In genomic region chr15:69153067-69153466, GRCh38 we compare ENCODE assay signal across 31 cellular contexts. TPM values are rescaled to one million over a fixed set of nuclear protein-coding genes. Genes with fewer than 3 reads are reported as not detected.
DNase-seq lines count a peak whose midpoint lies in the region; ATAC-seq, FAIRE-seq and TF ChIP-seq lines count a peak whose summit lies in the region.
"Had no signal": no experiment of that assay in that cellular context is flagged by ENCODE, and none has a peak within 500 bp of the region (broad histone marks: within the 10 kb centered on the region; RNA-seq: fewer than 3 reads in every experiment).

No MANE protein-coding gene starts in this region.

- in situ Hi-C loops in IMR-90 (cut with MboI; ENCODE audit: low sequenced_read_pairs), result no loop called here

- H3K27me3 ChIP-seq in IMR-90 (ENCODE audit: control insufficient read depth, insufficient read depth, low read length), result peaks cover 19% of the 10 kb centered on the region
- H3K27me3 ChIP-seq: BE2C; BLaER1; BLaER1 treated with 17β-estradiol and CSF1 and Interleukin-3, amounts not matched to agents 10 nM and 100 nM had no signal

- TF ChIP-seq POLR2A in IMR-90 (IDR thresholded peaks at IDR 0.05; ENCODE audit: low read depth, low read length) (no peak), H54 (IDR thresholded peaks at IDR 0.05; ENCODE audit: low read depth, low read length) (no peak)

- H3K18ac ChIP-seq in IMR-90 (ENCODE audit: low read depth, low read length), result no peak overlapping the region

- no peak for TF ChIP-seq CTCF in IMR-90 (conservative IDR thresholded peaks at IDR 0.05; ENCODE audit: low read depth, low read length)

- peaks cover 4% of the 10 kb centered on the region for H3K4me1 ChIP-seq in IMR-90 (ENCODE audit: control insufficient read depth, insufficient read depth, low read length)
- H3K4me1 ChIP-seq: BE2C, BLaER1, Caco-2 had no signal

- BruUV-seq in IMR-90 (replicated peaks; lab: Mats Ljungman, UMichigan), result no TSS peak

- TF ChIP-seq RAD21 in IMR-90 (IDR thresholded peaks at IDR 0.05; ENCODE audit: low read length), result no peak

- H4K91ac ChIP-seq in IMR-90 (ENCODE audit: insufficient read depth, low read depth, low read length), result no peak overlapping the region

- H3K4ac ChIP-seq in IMR-90 (ENCODE audit: low read depth, low read length), result no peak overlapping the region

- H2AFZ ChIP-seq in IMR-90 (replicated peaks; ENCODE audit: low read length, poor library complexity), result no peak overlapping the region

- no peak for DNase-seq in IMR-90
- DNase-seq in putamen (ENCODE audit: low spot score), result peak; percentile 64
- no peak for DNase-seq in H54 (ENCODE audit: insufficient read length, low spot score)
- no peak for DNase-seq in HuH-7.5 (ENCODE audit: low spot score)
- DNase-seq: 8988T; ACHN; AML-193; BE2C; C1 segment of cervical spinal cord; Caco-2; Calu3; CD4-positive, alpha-beta memory T cell; CD4-positive, alpha-beta T cell; CD4-positive, CD25-positive, alpha-beta regulatory T cell; CD8-positive, alpha-beta memory T cell; CD8-positive, alpha-beta T cell; COR-L47; DMS 273 treated with DMSO at 0.1 percent for 48 hours; DMS153; DMS53; DMS79; DMS79 treated with DMSO at 0.1 percent for 48 hours; DND-41; EL had no signal

- H2AK5ac ChIP-seq in IMR-90 (ENCODE audit: low read depth, low read length), result no peak overlapping the region

- peaks cover 2% of the 10 kb centered on the region; the same call in 1 of the 2 replicates for H3K9me1 ChIP-seq in IMR-90 (ENCODE audit: insufficient read depth, low read length)

- H3K4me2 ChIP-seq in IMR-90 (ENCODE audit: low read depth, low read length), result no peak overlapping the region
- H3K4me2 ChIP-seq: A549; BLaER1; BLaER1 treated with 17β-estradiol and CSF1 and Interleukin-3, amounts not matched to agents 10 nM and 100 nM had no signal

- CTCF ChIA-PET in IMR-90 (lab: Yijun Ruan, JAX), result no interaction called here

- H2BK120ac ChIP-seq in IMR-90 (ENCODE audit: low read depth, low read length), result no peak overlapping the region

- H2BK15ac ChIP-seq in IMR-90 (ENCODE audit: low read depth, low read length), result no peak overlapping the region

- H2BK20ac ChIP-seq in IMR-90 (ENCODE audit: low read depth, low read length), result 0 out of 2 replicates have a peak overlapping the region, but pooled peaks have one; percentile 66

- intact Hi-C loops in IMR-90 (cut with micrococcal nuclease), result no loop called here

- no peak overlapping the region for H3K23ac ChIP-seq in IMR-90 (ENCODE audit: low read depth, low read length)

- no peak overlapping the region for H2BK5ac ChIP-seq in IMR-90 (ENCODE audit: low read depth, low read length, poor library complexity, severe bottlenecking)

- no peaks in the 10 kb centered on the region for H3K79me1 ChIP-seq in IMR-90 (ENCODE audit: low read depth in 1 of 2, low read length in 2 of 2)

- no peak overlapping the region for H3K4me3 ChIP-seq in IMR-90 (ENCODE audit: insufficient read depth, low read depth, low read length)
- H3K4me3 ChIP-seq: A549; BLaER1; BLaER1 treated with 17β-estradiol and CSF1 and Interleukin-3, amounts not matched to agents 10 nM and 100 nM had no signal

- dilution Hi-C loops in IMR-90 (cut with HindIII; ENCODE audit: low sequenced_read_pairs, unreplicated experiment), result no loop called here

- ATAC-seq in IMR-90 (ENCODE audit: low read depth), result no peak
- ATAC-seq: A549; CD8-positive, alpha-beta T cell had no signal

- H3K36me3 ChIP-seq in IMR-90 (ENCODE audit: control insufficient read depth, insufficient read depth, low read length), result no peaks in the 10 kb centered on the region
- H3K36me3 ChIP-seq: BE2C; BLaER1; BLaER1 treated with 17β-estradiol and CSF1 and Interleukin-3, amounts not matched to agents 10 nM and 100 nM had no signal

- POLR2A ChIA-PET in IMR-90 (lab: Charles Lee; ENCODE audit: unreplicated experiment), result interaction anchor here (0.5 kb wide), 1 partner anchor 173 kb away, joined by 7 read pairs; no protein-coding TSS in a partner anchor

- no peak overlapping the region for H3K9ac ChIP-seq in IMR-90 (ENCODE audit: low read depth, low read length)
- H3K9ac ChIP-seq: BLaER1; BLaER1 treated with 17β-estradiol and CSF1 and Interleukin-3, amounts not matched to agents 10 nM and 100 nM had no signal

- no peak overlapping the region for H3K27ac ChIP-seq in IMR-90 (ENCODE audit: insufficient read depth, low read length)
- H3K27ac ChIP-seq: 22Rv1; A549; BLaER1; BLaER1 treated with 17β-estradiol and CSF1 and Interleukin-3, amounts not matched to agents 10 nM and 100 nM; C4-2B had no signal

- no peaks in the 10 kb centered on the region for H3K9me3 ChIP-seq in IMR-90 (ENCODE audit: control insufficient read depth, insufficient read depth, low read length)
- H3K9me3 ChIP-seq: A549; BE2C; BLaER1; BLaER1 treated with 17β-estradiol and CSF1 and Interleukin-3, amounts not matched to agents 10 nM and 100 nM; Caco-2 had no signal

- no peak overlapping the region for H4K5ac ChIP-seq in IMR-90 (ENCODE audit: low read depth, low read length)

- H3K56ac ChIP-seq in IMR-90 (ENCODE audit: extremely low read depth, insufficient read depth, low read length), result no peak overlapping the region

- no peak for FAIRE-seq in H54 (lab: Jason Lieb, UNC)
- FAIRE-seq: A204.1, A549, D721Med had no signal

- no peak overlapping the region for H2AK9ac ChIP-seq in IMR-90 (replicated peaks; ENCODE audit: low read depth, low read length, poor library complexity)

- no peak overlapping the region for H3K14ac ChIP-seq in IMR-90 (replicated peaks; ENCODE audit: low read depth, low read length)

- no peak overlapping the region for H4K8ac ChIP-seq in IMR-90 (ENCODE audit: low read depth in 2 of 2, low read length in 2 of 2)

- WGBS in IMR-90 (ENCODE audit: extremely low coverage in 2 of 2, insufficient read length in 1 of 2), 2 experiments, result no CpG with 5 or more reads among the region's 3 CpGs

- H4K20me1 ChIP-seq in IMR-90 (ENCODE audit: insufficient read depth, low read length), result no peaks in the 10 kb centered on the region
- H4K20me1 ChIP-seq: BLaER1; BLaER1 treated with 17β-estradiol and CSF1 and Interleukin-3, amounts not matched to agents 10 nM and 100 nM had no signal

TF ChIP-seq in IMR-90, 13 proteins besides CTCF, POLR2A, EP300 and RAD21:
- TF ChIP-seq FOS (IDR thresholded peaks at IDR 0.05; ENCODE audit: low read depth, low read length) (no peak), NFE2L2 (IDR thresholded peaks at IDR 0.05; ENCODE audit: low read depth, low read length) (no peak), MAZ (IDR thresholded peaks at IDR 0.05; ENCODE audit: borderline replicate concordance, low read depth, low read length) (no peak), SMC3 (IDR thresholded peaks at IDR 0.05; ENCODE audit: low read depth, low read length) (no peak), CEBPB (IDR thresholded peaks at IDR 0.05; ENCODE audit: low read depth, low read length) (no peak), RCOR1 (IDR thresholded peaks at IDR 0.05; ENCODE audit: insufficient replicate concordance, low read length) (no peak), CHD1 (IDR thresholded peaks at IDR 0.05; ENCODE audit: low read depth, low read length) (no peak)
- TF ChIP-seq, protein P1, sequence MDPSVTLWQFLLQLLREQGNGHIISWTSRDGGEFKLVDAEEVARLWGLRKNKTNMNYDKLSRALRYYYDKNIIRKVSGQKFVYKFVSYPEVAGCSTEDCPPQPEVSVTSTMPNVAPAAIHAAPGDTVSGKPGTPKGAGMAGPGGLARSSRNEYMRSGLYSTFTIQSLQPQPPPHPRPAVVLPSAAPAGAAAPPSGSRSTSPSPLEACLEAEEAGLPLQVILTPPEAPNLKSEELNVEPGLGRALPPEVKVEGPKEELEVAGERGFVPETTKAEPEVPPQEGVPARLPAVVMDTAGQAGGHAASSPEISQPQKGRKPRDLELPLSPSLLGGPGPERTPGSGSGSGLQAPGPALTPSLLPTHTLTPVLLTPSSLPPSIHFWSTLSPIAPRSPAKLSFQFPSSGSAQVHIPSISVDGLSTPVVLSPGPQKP (IDR thresholded peaks at IDR 0.05; ENCODE audit: borderline replicate concordance, low read depth, low read length), result no peak
- TF ChIP-seq, protein P2, sequence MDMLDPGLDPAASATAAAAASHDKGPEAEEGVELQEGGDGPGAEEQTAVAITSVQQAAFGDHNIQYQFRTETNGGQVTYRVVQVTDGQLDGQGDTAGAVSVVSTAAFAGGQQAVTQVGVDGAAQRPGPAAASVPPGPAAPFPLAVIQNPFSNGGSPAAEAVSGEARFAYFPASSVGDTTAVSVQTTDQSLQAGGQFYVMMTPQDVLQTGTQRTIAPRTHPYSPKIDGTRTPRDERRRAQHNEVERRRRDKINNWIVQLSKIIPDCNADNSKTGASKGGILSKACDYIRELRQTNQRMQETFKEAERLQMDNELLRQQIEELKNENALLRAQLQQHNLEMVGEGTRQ (IDR thresholded peaks at IDR 0.05; ENCODE audit: low read depth, low read length), result no peak

RNA-seq across cellular contexts. Expression of gene GLCE, which starts 7.4 kb away (rescaled TPM):
- total RNA-seq in IMR-90 (2012; rRNA removed), result 29.6 and 38.0 TPM in 2 replicates
- 14.1 and 15.3 TPM in 2 replicates for polyA plus RNA-seq in IMR-90 (2012; rRNA removed)
- polyA plus RNA-seq in IMR-90 (2012; cell fraction: cytosol; rRNA removed), result 4.0 and 5.7 TPM in 2 replicates
- polyA plus RNA-seq in IMR-90 (2012; cell fraction: nucleus; rRNA removed; ENCODE audit: low replicate concordance), result 1.5 and 12.9 TPM in 2 replicates
